2 cellular contexts compared by ENCODE assay signal in the genomic region with DNA sequence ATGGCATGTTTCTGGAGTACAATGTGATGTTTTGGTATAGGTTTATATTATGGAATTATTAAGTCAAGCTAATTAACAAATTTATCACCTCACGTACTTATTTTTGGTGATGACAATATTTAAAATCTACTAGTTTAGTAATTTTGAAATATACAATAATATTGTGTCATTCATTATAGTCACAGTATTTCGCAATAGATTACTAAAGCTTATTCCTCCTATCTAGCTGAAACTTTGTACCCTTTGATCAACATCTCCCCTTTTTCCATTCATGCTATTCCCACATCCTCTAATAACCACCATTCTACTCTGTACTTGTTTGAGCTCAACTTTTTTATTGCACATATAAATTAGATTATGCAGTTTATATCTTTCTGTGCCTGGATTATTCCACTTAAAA.
TF ChIP-seq lines count a peak whose summit lies in the region.

No MANE protein-coding gene starts in this region.

TF ChIP-seq in HepG2, 621 proteins besides CTCF, POLR2A, EP300 and RAD21:
- TF ChIP-seq CEBPB (IDR thresholded peaks at IDR 0.05; ENCODE audit: borderline replicate concordance, low read depth, low read length) = 0 out of 2 replicates have a peak, but pooled peaks have one; percentile 39
- TF ChIP-seq, protein P1, sequence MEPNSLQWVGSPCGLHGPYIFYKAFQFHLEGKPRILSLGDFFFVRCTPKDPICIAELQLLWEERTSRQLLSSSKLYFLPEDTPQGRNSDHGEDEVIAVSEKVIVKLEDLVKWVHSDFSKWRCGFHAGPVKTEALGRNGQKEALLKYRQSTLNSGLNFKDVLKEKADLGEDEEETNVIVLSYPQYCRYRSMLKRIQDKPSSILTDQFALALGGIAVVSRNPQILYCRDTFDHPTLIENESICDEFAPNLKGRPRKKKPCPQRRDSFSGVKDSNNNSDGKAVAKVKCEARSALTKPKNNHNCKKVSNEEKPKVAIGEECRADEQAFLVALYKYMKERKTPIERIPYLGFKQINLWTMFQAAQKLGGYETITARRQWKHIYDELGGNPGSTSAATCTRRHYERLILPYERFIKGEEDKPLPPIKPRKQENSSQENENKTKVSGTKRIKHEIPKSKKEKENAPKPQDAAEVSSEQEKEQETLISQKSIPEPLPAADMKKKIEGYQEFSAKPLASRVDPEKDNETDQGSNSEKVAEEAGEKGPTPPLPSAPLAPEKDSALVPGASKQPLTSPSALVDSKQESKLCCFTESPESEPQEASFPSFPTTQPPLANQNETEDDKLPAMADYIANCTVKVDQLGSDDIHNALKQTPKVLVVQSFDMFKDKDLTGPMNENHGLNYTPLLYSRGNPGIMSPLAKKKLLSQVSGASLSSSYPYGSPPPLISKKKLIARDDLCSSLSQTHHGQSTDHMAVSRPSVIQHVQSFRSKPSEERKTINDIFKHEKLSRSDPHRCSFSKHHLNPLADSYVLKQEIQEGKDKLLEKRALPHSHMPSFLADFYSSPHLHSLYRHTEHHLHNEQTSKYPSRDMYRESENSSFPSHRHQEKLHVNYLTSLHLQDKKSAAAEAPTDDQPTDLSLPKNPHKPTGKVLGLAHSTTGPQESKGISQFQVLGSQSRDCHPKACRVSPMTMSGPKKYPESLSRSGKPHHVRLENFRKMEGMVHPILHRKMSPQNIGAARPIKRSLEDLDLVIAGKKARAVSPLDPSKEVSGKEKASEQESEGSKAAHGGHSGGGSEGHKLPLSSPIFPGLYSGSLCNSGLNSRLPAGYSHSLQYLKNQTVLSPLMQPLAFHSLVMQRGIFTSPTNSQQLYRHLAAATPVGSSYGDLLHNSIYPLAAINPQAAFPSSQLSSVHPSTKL (CRISPR knock-in tag; IDR thresholded peaks at IDR 0.05) = no peak
- TF ChIP-seq, protein P2, sequence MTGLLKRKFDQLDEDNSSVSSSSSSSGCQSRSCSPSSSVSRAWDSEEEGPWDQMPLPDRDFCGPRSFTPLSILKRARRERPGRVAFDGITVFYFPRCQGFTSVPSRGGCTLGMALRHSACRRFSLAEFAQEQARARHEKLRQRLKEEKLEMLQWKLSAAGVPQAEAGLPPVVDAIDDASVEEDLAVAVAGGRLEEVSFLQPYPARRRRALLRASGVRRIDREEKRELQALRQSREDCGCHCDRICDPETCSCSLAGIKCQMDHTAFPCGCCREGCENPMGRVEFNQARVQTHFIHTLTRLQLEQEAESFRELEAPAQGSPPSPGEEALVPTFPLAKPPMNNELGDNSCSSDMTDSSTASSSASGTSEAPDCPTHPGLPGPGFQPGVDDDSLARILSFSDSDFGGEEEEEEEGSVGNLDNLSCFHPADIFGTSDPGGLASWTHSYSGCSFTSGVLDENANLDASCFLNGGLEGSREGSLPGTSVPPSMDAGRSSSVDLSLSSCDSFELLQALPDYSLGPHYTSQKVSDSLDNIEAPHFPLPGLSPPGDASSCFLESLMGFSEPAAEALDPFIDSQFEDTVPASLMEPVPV (CRISPR knock-in tag; IDR thresholded peaks at IDR 0.05) = no peak
TF ChIP-seq in HepG2: peak in this region for 1.

TF ChIP-seq in H1, 55 proteins besides CTCF, POLR2A, EP300 and RAD21:
- TF ChIP-seq SIX5 (IDR thresholded peaks at IDR 0.05; ENCODE audit: low read depth, low read length) = no peak
- peak; percentile 44; the same call in 1 of the 2 replicates for TF ChIP-seq CEBPB (IDR thresholded peaks at IDR 0.05; ENCODE audit: low read depth, low read length)
